In the genomic region with DNA sequence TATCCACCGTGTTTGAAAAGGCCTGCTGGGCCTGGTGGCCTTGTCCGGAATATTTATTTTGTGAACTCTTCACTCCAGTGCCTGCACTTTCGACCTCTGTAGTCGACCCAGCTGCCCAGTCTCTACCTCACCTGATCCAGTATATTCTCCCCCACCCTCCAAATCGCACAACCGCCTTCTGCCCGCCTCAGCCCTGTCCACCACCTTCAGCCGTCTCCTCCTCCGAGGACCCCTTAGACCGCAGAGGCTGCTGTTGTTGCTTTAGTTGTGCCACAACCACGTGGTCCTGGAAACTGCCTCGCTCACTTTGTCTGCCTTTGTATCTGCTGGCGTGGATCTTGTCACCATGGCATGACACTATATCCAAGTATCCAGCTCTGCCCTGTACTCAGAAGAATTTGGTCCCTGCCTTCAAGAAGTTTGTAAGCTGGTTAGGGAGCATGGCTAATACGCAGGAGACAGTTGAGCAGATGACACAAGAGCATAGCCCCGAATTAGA, we compare ENCODE assay signal across 9 cellular contexts. TPM values are rescaled to one million over a fixed set of nuclear protein-coding genes. Genes with fewer than 3 reads are reported as not detected.
DNase-seq lines count a peak whose midpoint lies in the region; ATAC-seq, FAIRE-seq and TF ChIP-seq lines count a peak whose summit lies in the region.
"Had no signal": no experiment of that assay in that cellular context is flagged by ENCODE, and none has a peak within 500 bp of the region (broad histone marks: within the 10 kb centered on the region; RNA-seq: fewer than 3 reads in every experiment).

No MANE protein-coding gene starts in this region.

- H3K27ac ChIP-seq in CD4-positive, alpha-beta T cell (ENCODE audit: low read depth, low read length), result no peak overlapping the region
- H3K27ac ChIP-seq in Karpas-422 (ENCODE audit: low read length) (no peak overlapping the region), kidney (ENCODE audit: low read depth in 2 of 2, low read length in 2 of 2) (peak overlapping the region; percentile 19 to 26), thoracic aorta (peak overlapping the region; percentile 80 to 85)
- H3K27ac ChIP-seq in effector memory CD4-positive, alpha-beta T cell (ENCODE audit: insufficient read depth, low read length, poor library complexity, severe bottlenecking), result no peak overlapping the region

- H3K4me3 Mint-ChIP-seq in CD4-positive, alpha-beta T cell, result peak overlapping the region; percentile 91

- H4K20me1 ChIP-seq in Karpas-422 (ENCODE audit: insufficient read depth, low read depth, low read length), result no peaks in the 10 kb centered on the region

- H3K36me3 Mint-ChIP-seq in CD4-positive, alpha-beta T cell (ENCODE audit: low read depth), result peaks cover 8% of the 10 kb centered on the region

- H3K9me3 Mint-ChIP-seq in CD4-positive, alpha-beta T cell, result no peaks in the 10 kb centered on the region

- no peak overlapping the region for H3K27ac Mint-ChIP-seq in CD4-positive, alpha-beta T cell

- in situ Hi-C loops in astrocyte of the cerebellum (cut with HindIII; ENCODE audit: low sequenced_read_pairs), result no loop called here

- POLR2A ChIA-PET in CD4-positive, alpha-beta T cell (lab: Charles Lee), result no interaction called here

- ATAC-seq in CD4-positive, alpha-beta T cell (ENCODE audit: poor library complexity), result no peak
- no peak for ATAC-seq in thoracic aorta (ENCODE audit: insufficient number of reproducible peaks, low FRiP score, low read depth)
- no peak for ATAC-seq in HG03097 (IDR thresholded peaks at IDR 0.05; ENCODE audit: low FRiP score, unreplicated experiment)

- H3K9me2 ChIP-seq in Karpas-422 (replicated peaks; ENCODE audit: insufficient read depth, low read length), result no peaks in the 10 kb centered on the region

- peaks cover 15% of the 10 kb centered on the region for H3K27me3 Mint-ChIP-seq in CD4-positive, alpha-beta T cell

- TF ChIP-seq CTCF in CD4-positive, alpha-beta T cell (IDR thresholded peaks at IDR 0.05), result no peak
- TF ChIP-seq CTCF in astrocyte of the cerebellum (IDR thresholded peaks at IDR 0.05; ENCODE audit: low read depth, low read length, missing control alignments) (no peak), kidney (IDR thresholded peaks at IDR 0.05; ENCODE audit: borderline replicate concordance, extremely low read depth, insufficient read depth) (no peak), thoracic aorta (IDR thresholded peaks at IDR 0.05) (no peak)

- peaks cover 3% of the 10 kb centered on the region for H3K27me3 ChIP-seq in CD4-positive, alpha-beta T cell (ENCODE audit: control insufficient read depth, insufficient read depth, low read length)
- H3K27me3 ChIP-seq in Karpas-422 (ENCODE audit: low read length) (no peaks in the 10 kb centered on the region), thoracic aorta (replicated peaks; ENCODE audit: insufficient read depth) (no peaks in the 10 kb centered on the region)
- H3K27me3 ChIP-seq in effector memory CD4-positive, alpha-beta T cell (replicated peaks; ENCODE audit: control insufficient read depth, insufficient read depth, low read length, poor library complexity, severe bottlenecking), result no peaks in the 10 kb centered on the region

- peak overlapping the region; percentile 19; the same call in 1 of the 2 replicates for H3K4me3 ChIP-seq in Karpas-422 (ENCODE audit: low read length)
- peak overlapping the region; percentile 83 for H3K4me3 ChIP-seq in astrocyte of the cerebellum (ENCODE audit: low read depth, low read length)
- peak overlapping the region; percentile 45 to 70 for H3K4me3 ChIP-seq in kidney (ENCODE audit: low read length in 2 of 2)
- peak overlapping the region; percentile 74 for H3K4me3 ChIP-seq in thoracic aorta
- H3K4me3 ChIP-seq in effector memory CD4-positive, alpha-beta T cell (ENCODE audit: insufficient read depth, low read depth, low read length, poor library complexity, severe bottlenecking), result no peak overlapping the region

- no peak overlapping the region for H2AFZ ChIP-seq in Karpas-422 (ENCODE audit: low read length)

- H3K79me2 ChIP-seq in Karpas-422 (ENCODE audit: low read length), result no peaks in the 10 kb centered on the region

- CTCF ChIA-PET in CD4-positive, alpha-beta T cell (lab: Charles Lee), result no interaction called here

- intact Hi-C loops in CD4-positive, alpha-beta T cell (cut with DNase I, micrococcal nuclease), result no loop called here
- intact Hi-C loops in kidney (cut with DNase I), result no loop called here

- H3K4me1 ChIP-seq in Karpas-422 (ENCODE audit: low read length) (no peaks in the 10 kb centered on the region; the same call in 1 of the 2 replicates), kidney (ENCODE audit: control insufficient read depth in 1 of 2, insufficient read depth in 1 of 2, low read depth in 1 of 2, low read length in 2 of 2) (peaks cover 0 to 18% of the 10 kb centered on the region in 2 donors), thoracic aorta (ENCODE audit: control insufficient read depth in 1 of 2, low read depth in 2 of 2) (peaks cover 9 to 40% of the 10 kb centered on the region in 2 donors)
- no peaks in the 10 kb centered on the region for H3K4me1 ChIP-seq in effector memory CD4-positive, alpha-beta T cell (ENCODE audit: control insufficient read depth, insufficient read depth, low read length, poor library complexity, severe bottlenecking)

- DNase-seq in CD4-positive, alpha-beta T cell, result no peak
- no peak for DNase-seq in Karpas-422
- DNase-seq in astrocyte of the cerebellum (ENCODE audit: low read depth), result no peak
- DNase-seq in kidney, result no peak
- no peak for DNase-seq in thoracic aorta (ENCODE audit: low spot score)
- DNase-seq in mucosa of gallbladder (ENCODE audit: low spot score), result no peak
- DNase-seq in effector memory CD4-positive, alpha-beta T cell, result no peak

- peaks cover 23% of the 10 kb centered on the region for H3K4me1 Mint-ChIP-seq in CD4-positive, alpha-beta T cell (ENCODE audit: low read depth)

- FAIRE-seq in kidney (lab: Jason Lieb, UNC), result no peak

- H3K9ac ChIP-seq in Karpas-422 (ENCODE audit: low read length), result peak overlapping the region; percentile 24; the same call in 1 of the 2 replicates
- H3K9ac ChIP-seq in kidney (ENCODE audit: low read length in 2 of 2), result peak overlapping the region in 1 of 2 donors; percentile 49

- no peaks in the 10 kb centered on the region for H3K9me3 ChIP-seq in CD4-positive, alpha-beta T cell (ENCODE audit: control insufficient read depth, low read length)
- H3K9me3 ChIP-seq in Karpas-422 (ENCODE audit: low read length), result no peaks in the 10 kb centered on the region
- H3K9me3 ChIP-seq in kidney (ENCODE audit: control insufficient read depth in 1 of 2, low read length in 2 of 2), result no peaks in the 10 kb centered on the region
- no peaks in the 10 kb centered on the region for H3K9me3 ChIP-seq in thoracic aorta
- no peaks in the 10 kb centered on the region for H3K9me3 ChIP-seq in effector memory CD4-positive, alpha-beta T cell (ENCODE audit: control insufficient read depth, low read length)

- H3K36me3 ChIP-seq in Karpas-422 (ENCODE audit: insufficient read depth, low read length), result no peaks in the 10 kb centered on the region
- H3K36me3 ChIP-seq in kidney (ENCODE audit: control insufficient read depth in 1 of 2, insufficient read depth in 2 of 2, low read length in 2 of 2), result no peaks in the 10 kb centered on the region
- H3K36me3 ChIP-seq in thoracic aorta, result no peaks in the 10 kb centered on the region
- no peaks in the 10 kb centered on the region for H3K36me3 ChIP-seq in effector memory CD4-positive, alpha-beta T cell (ENCODE audit: control insufficient read depth, insufficient read depth, low read length)

- H3K4me2 ChIP-seq in Karpas-422 (ENCODE audit: low read depth, low read length, poor library complexity, severe bottlenecking), result no peak overlapping the region

RNA-seq across cellular contexts. Expression of gene PHGDH, which starts 1.4 kb away (rescaled TPM):
- total RNA-seq in CD4-positive, alpha-beta T cell, result 1 to 10 TPM; 6.0 to 7.5 TPM
- total RNA-seq in Karpas-422 (2014; rRNA removed; shearing (Covaris generic); ENCODE audit: low replicate concordance), result 16.3 and 20.5 TPM in 2 replicates
- total RNA-seq in kidney (71.9 TPM), thoracic aorta (10 to 100 TPM; 25.7 to 44.9 TPM), mucosa of gallbladder (12.8 TPM)
- 126 TPM for polyA plus RNA-seq in kidney (ENCODE audit: insufficient read depth, low read depth, low replicate concordance)

RNA-seq across cellular contexts. Expression of gene HMGCS2, which starts 55.6 kb away (rescaled TPM):
- total RNA-seq in CD4-positive, alpha-beta T cell, result not detected
- not detected in 2 replicates for total RNA-seq in Karpas-422 (2014; rRNA removed; shearing (Covaris generic); ENCODE audit: low replicate concordance)
- total RNA-seq in kidney, result 3.9 TPM
- 163 TPM for polyA plus RNA-seq in kidney (ENCODE audit: insufficient read depth, low read depth, low replicate concordance)
- 1 to 10 TPM in 1 of 2 donors, not detected in 1; 1.8 TPM for total RNA-seq in thoracic aorta
- 22.1 TPM for total RNA-seq in mucosa of gallbladder
- total RNA-seq: NCI-H460 had no signal

Comparison
In these comparisons a context has a peak if more than half of its experiments do, and no peak if none do; other contexts are left out.
1. H3K27ac ChIP-seq: peak in kidney (2 of 2) and thoracic aorta (2 of 2); none in CD4-positive, alpha-beta T cell (single experiment), Karpas-422 (single experiment) and effector memory CD4-positive, alpha-beta T cell (single experiment).